In the genomic region with DNA sequence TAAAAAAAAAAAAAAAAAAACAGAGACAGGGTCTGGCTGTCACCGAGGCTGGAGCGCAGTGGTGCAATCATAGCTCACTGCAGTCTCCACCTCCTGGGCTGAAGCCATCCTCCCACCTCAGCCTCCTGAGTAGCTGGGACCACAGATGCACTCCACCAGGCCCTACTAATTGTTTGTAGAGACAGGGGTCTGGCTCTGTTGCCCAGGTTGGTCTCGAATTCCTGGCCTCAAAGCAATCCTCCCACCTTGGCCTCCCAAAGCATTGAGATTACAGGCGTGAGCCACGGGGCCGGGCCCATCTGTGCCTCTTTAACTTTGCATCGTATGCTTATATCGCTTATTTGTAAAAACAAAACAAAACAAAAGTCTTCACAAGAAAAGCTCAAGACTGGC, we compare ENCODE assay signal across 8 cellular contexts. TPM values are rescaled to one million over a fixed set of nuclear protein-coding genes. Genes with fewer than 3 reads are reported as not detected.
DNase-seq lines count a peak whose midpoint lies in the region; ATAC-seq and TF ChIP-seq lines count a peak whose summit lies in the region.

No MANE protein-coding gene starts in this region.

- intact Hi-C loops in CD4-positive, alpha-beta memory T cell (cut with micrococcal nuclease) = no loop called here

- ATAC-seq in naive thymus-derived CD8-positive, alpha-beta T cell = no peak
- ATAC-seq in HG03280 (IDR thresholded peaks at IDR 0.05; ENCODE audit: unreplicated experiment) = no peak
- ATAC-seq in activated CD4-positive, CD25-positive, alpha-beta regulatory T cell treated with anti-CD3 and anti-CD28 coated beads, Interleukin-2, amount 50 U/mL, for 24 hours = no peak

- peak overlapping the region; percentile 58 to 67 for H3K4me3 ChIP-seq in CD4-positive, alpha-beta memory T cell (ENCODE audit: low read length in 2 of 2)

- peaks cover 27 to 68% (median 52%) of the 10 kb centered on the region in 4 donors for H3K4me1 Mint-ChIP-seq in CD4-positive, alpha-beta memory T cell
- peaks cover 54% of the 10 kb centered on the region for H3K4me1 Mint-ChIP-seq in chondrocyte (ENCODE audit: low read depth)
- H3K4me1 Mint-ChIP-seq in naive thymus-derived CD8-positive, alpha-beta T cell = peaks cover 29 to 69% (median 58%) of the 10 kb centered on the region in 4 donors

- H3K4me1 ChIP-seq in CD4-positive, alpha-beta memory T cell (ENCODE audit: insufficient read depth, low read length) = peaks cover 77% of the 10 kb centered on the region

- H3K36me3 ChIP-seq in CD4-positive, alpha-beta memory T cell (ENCODE audit: insufficient read depth, low read length) = no peaks in the 10 kb centered on the region

- peak in 2 of 5 donors; percentile 18 to 55 for DNase-seq in CD4-positive, alpha-beta memory T cell
- peak; percentile 39 for DNase-seq in RPMI8226
- no peak for DNase-seq in chondrocyte (ENCODE audit: low spot score)
- DNase-seq in naive thymus-derived CD8-positive, alpha-beta T cell = peak in 1 of 10 donors; percentile 16
- no peak for DNase-seq in nucleus accumbens (lab: John Stamatoyannopoulos, UW)
- DNase-seq in DMS 273 (lab: John Stamatoyannopoulos, UW; ENCODE audit: unreplicated experiment) = no peak

- H3K9me3 ChIP-seq in CD4-positive, alpha-beta memory T cell (ENCODE audit: control insufficient read depth in 1 of 2, low read length in 2 of 2) = no peaks in the 10 kb centered on the region

- peak overlapping the region; percentile 90 to 98 (median 95) for H3K27ac Mint-ChIP-seq in CD4-positive, alpha-beta memory T cell
- H3K27ac Mint-ChIP-seq in chondrocyte (ENCODE audit: unreplicated experiment) = peak overlapping the region; percentile 97
- H3K27ac Mint-ChIP-seq in naive thymus-derived CD8-positive, alpha-beta T cell = peak overlapping the region; percentile 80 to 97 (median 94)

- no peak for TF ChIP-seq CTCF in chondrocyte (IDR thresholded peaks at IDR 0.05)

- peak overlapping the region; percentile 83 to 93 (median 88) for H3K4me3 Mint-ChIP-seq in CD4-positive, alpha-beta memory T cell
- H3K4me3 Mint-ChIP-seq in chondrocyte (ENCODE audit: unreplicated experiment) = peak overlapping the region; percentile 74
- peak overlapping the region; percentile 83 to 95 (median 89) for H3K4me3 Mint-ChIP-seq in naive thymus-derived CD8-positive, alpha-beta T cell

- POLR2A ChIA-PET in CD4-positive, alpha-beta memory T cell (lab: Charles Lee; ENCODE audit: partially characterized antibody) = interaction anchor here (0.6 to 1.4 kb wide), 8 partner anchors 9 to 1558 kb away, joined by 3 to 4 read pairs (median 3); partner anchors contain the start of gene TPCN2
- POLR2A ChIA-PET in naive thymus-derived CD8-positive, alpha-beta T cell (lab: Charles Lee) = interaction anchor here (0.6 to 3.0 kb wide), 5 partner anchors 10 to 20 kb away, joined by 3 to 20 read pairs (median 7); no protein-coding TSS in a partner anchor

- CTCF ChIA-PET in CD4-positive, alpha-beta memory T cell (lab: Charles Lee; ENCODE audit: partially characterized antibody) = interaction anchor here (0.6 to 3.0 kb wide), 3 partner anchors 13 to 69 kb away, joined by 3 to 8 read pairs (median 4); no protein-coding TSS in a partner anchor

- no peaks in the 10 kb centered on the region for H3K27me3 Mint-ChIP-seq in CD4-positive, alpha-beta memory T cell
- H3K27me3 Mint-ChIP-seq in chondrocyte (ENCODE audit: low read depth) = no peaks in the 10 kb centered on the region
- H3K27me3 Mint-ChIP-seq in naive thymus-derived CD8-positive, alpha-beta T cell = no peaks in the 10 kb centered on the region

- H3K27me3 ChIP-seq in CD4-positive, alpha-beta memory T cell (ENCODE audit: insufficient read depth, low read length) = no peaks in the 10 kb centered on the region

- no peaks in the 10 kb centered on the region for H3K9me3 Mint-ChIP-seq in CD4-positive, alpha-beta memory T cell
- H3K9me3 Mint-ChIP-seq in chondrocyte (ENCODE audit: low read depth) = no peaks in the 10 kb centered on the region
- no peaks in the 10 kb centered on the region for H3K9me3 Mint-ChIP-seq in naive thymus-derived CD8-positive, alpha-beta T cell

- H3K36me3 Mint-ChIP-seq in CD4-positive, alpha-beta memory T cell = peaks cover 0 to 13% of the 10 kb centered on the region in 2 donors
- H3K36me3 Mint-ChIP-seq in chondrocyte (ENCODE audit: low read depth) = no peaks in the 10 kb centered on the region
- no peaks in the 10 kb centered on the region for H3K36me3 Mint-ChIP-seq in naive thymus-derived CD8-positive, alpha-beta T cell

- H3K27ac ChIP-seq in CD4-positive, alpha-beta memory T cell (ENCODE audit: low read depth, low read length) = peak overlapping the region; percentile 61

RNA-seq across cellular contexts. Expression of gene CPT1A, which starts 3.1 kb away (rescaled TPM):
- 10 to 100 TPM; 29.3 to 35.5 TPM for total RNA-seq in CD4-positive, alpha-beta memory T cell
- polyA plus RNA-seq in CD4-positive, alpha-beta memory T cell = 1 to 10 TPM; 7.5 to 7.7 TPM
- 58.0 to 83.0 TPM (median 58.8 TPM) in 3 replicates for total RNA-seq in chondrocyte
- 10 to 100 TPM; 23.3 to 34.4 TPM for total RNA-seq in naive thymus-derived CD8-positive, alpha-beta T cell
- polyA plus RNA-seq in naive thymus-derived CD8-positive, alpha-beta T cell = 1 to 10 TPM; 3.1 to 4.7 (median 3.4) TPM
